In the genomic region with DNA sequence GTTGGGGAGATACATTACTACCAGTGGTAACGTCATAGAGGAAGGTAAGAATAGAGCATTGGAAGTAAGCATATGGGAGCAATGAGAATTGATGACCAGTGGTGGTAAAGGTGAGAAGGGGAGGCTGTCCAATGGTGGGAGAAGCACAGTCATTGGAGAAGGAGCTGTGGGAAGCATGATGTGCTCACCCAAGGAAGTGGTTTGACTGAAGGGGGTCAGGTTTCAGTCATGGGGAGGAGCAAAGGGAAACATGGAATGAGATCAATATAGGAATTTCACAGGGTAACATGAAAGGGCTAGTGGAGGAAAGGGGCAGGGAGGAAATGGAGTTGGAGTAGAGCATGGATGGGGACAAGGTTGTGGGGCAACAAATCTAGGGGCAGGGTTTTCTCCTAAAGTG, we compare ENCODE assay signal across 18 cellular contexts.
"Had no signal": no experiment of that assay in that cellular context is flagged by ENCODE, and none has a peak within 500 bp of the region (broad histone marks: within the 10 kb centered on the region; RNA-seq: fewer than 3 reads in every experiment).

No MANE protein-coding gene starts in this region.

- ATAC-seq: activated naive CD4-positive, alpha-beta T cell treated with anti-CD3 and anti-CD28 coated beads, Interleukin-2, amount 50 U/mL, for 72 hours; activated T-cell treated with anti-CD3 and anti-CD28 coated beads, Interleukin-2, amount 50 U/mL, for 4 hours; body of pancreas; pancreas had no signal

- H3K27ac ChIP-seq: body of pancreas, left ventricle myocardium inferior, pancreas, skin epidermis, stomach, thoracic aorta, uterus had no signal

- H3K4me1 ChIP-seq: body of pancreas, left ventricle myocardium inferior, pancreas, stomach, uterus had no signal

- H3K27me3 ChIP-seq: body of pancreas, pancreas, stomach, uterus had no signal

- H3K9me3 ChIP-seq: body of pancreas, left ventricle myocardium inferior, pancreas, stomach, thoracic aorta, uterus had no signal

- H3K4me1 Mint-ChIP-seq: endodermal cell had no signal

- H3K4me3 ChIP-seq: body of pancreas, left ventricle myocardium inferior, pancreas, skin epidermis, stomach, thoracic aorta, uterus had no signal

- H3K27me3 Mint-ChIP-seq: activated CD4-positive, alpha-beta memory T cell treated with anti-CD3 and anti-CD28 coated beads for 36 hours had no signal

- H3K36me3 Mint-ChIP-seq: activated CD4-positive, alpha-beta memory T cell treated with anti-CD3 and anti-CD28 coated beads for 36 hours; activated naive CD4-positive, alpha-beta T cell treated with anti-CD3 and anti-CD28 coated beads, Interleukin-2, amount 50 U/mL, for 72 hours had no signal

- DNase-seq: activated CD4-positive, alpha-beta memory T cell treated with anti-CD3 and anti-CD28 coated beads for 36 hours; activated effector memory CD4-positive, alpha-beta T cell treated with anti-CD3 and anti-CD28 coated beads, Interleukin-2, amount 50 U/mL, for 16 hours; activated T-cell treated with anti-CD3 and anti-CD28 coated beads, Interleukin-2, amount 50 U/mL, for 4 hours; amniotic stem cell; body of pancreas; cerebellar nuclear complex; endodermal cell; glutamatergic neuron; left ventricle myocardium inferior; mesenchymal stem cell; pancreas; stimulated activated CD4-positive, alpha-beta T cell treated with anti-CD3 and anti-CD28 coated beads, Interleukin-4, amount 100 ng/mL, for 4 hours; stomach; T-helper 2 cell; uterus had no signal

- H3K4me3 Mint-ChIP-seq: activated CD4-positive, alpha-beta memory T cell treated with anti-CD3 and anti-CD28 coated beads for 36 hours; activated T-cell treated with anti-CD3 and anti-CD28 coated beads, Interleukin-2, amount 50 U/mL, for 4 hours; endodermal cell had no signal

- H3K27ac Mint-ChIP-seq: activated CD4-positive, alpha-beta memory T cell treated with anti-CD3 and anti-CD28 coated beads for 36 hours; activated naive CD4-positive, alpha-beta T cell treated with anti-CD3 and anti-CD28 coated beads, Interleukin-2, amount 50 U/mL, for 72 hours; endodermal cell had no signal

- H3K9me3 Mint-ChIP-seq: activated CD4-positive, alpha-beta memory T cell treated with anti-CD3 and anti-CD28 coated beads for 36 hours; activated T-cell treated with anti-CD3 and anti-CD28 coated beads, Interleukin-2, amount 50 U/mL, for 4 hours; endodermal cell had no signal

- H3K36me3 ChIP-seq: left ventricle myocardium inferior, pancreas, stomach, thoracic aorta, uterus had no signal
